28 cellular contexts compared by ENCODE assay signal in genomic region chr10:17470246-17470645, GRCh38. TPM values are rescaled to one million over a fixed set of nuclear protein-coding genes. Genes with fewer than 3 reads are reported as not detected.
"Had no signal": no experiment of that assay in that cellular context is flagged by ENCODE, and none has a peak within 500 bp of the region (broad histone marks: within the 10 kb centered on the region; RNA-seq: fewer than 3 reads in every experiment).

No MANE protein-coding gene starts in this region.

- H3K9me3 ChIP-seq: colonic mucosa, esophagus muscularis mucosa, esophagus squamous epithelium, gastrocnemius medialis, gastroesophageal sphincter, heart left ventricle, heart right ventricle had no signal

- H3K27me3 ChIP-seq: colonic mucosa, foreskin keratinocyte, gastrocnemius medialis had no signal

- FAIRE-seq: colon, endometrium, endothelial cell of umbilical vein, frontal cortex had no signal

- H3K36me3 ChIP-seq: colonic mucosa, esophagus muscularis mucosa, esophagus squamous epithelium, gastrocnemius medialis, gastroesophageal sphincter, heart left ventricle, heart right ventricle had no signal

- ATAC-seq: effector memory CD8-positive, alpha-beta T cell; esophagus mucosa; foreskin keratinocyte; gastrocnemius medialis; gastroesophageal sphincter; heart left ventricle; heart right ventricle had no signal

- DNase-seq: colonic mucosa; cortex of kidney; dermis blood vessel endothelial cell; dorsolateral prefrontal cortex; effector CD4-positive, alpha-beta T cell; effector CD8-positive, alpha-beta T cell; effector memory CD4-positive, alpha-beta T cell; effector memory CD8-positive, alpha-beta T cell; endodermal cell; esophagus squamous epithelium; foreskin fibroblast; foreskin keratinocyte; foreskin melanocyte; gastrocnemius medialis; glutamatergic neuron; head of caudate nucleus; heart left ventricle; heart right ventricle had no signal

- H3K27ac ChIP-seq: colonic mucosa, coronary artery, dorsolateral prefrontal cortex, epithelial cell of prostate, esophagus muscularis mucosa, esophagus squamous epithelium, foreskin keratinocyte, gastrocnemius medialis, gastroesophageal sphincter, heart left ventricle, heart right ventricle had no signal

- H3K4me3 ChIP-seq: colonic mucosa, coronary artery, dorsolateral prefrontal cortex, esophagus muscularis mucosa, esophagus squamous epithelium, gastrocnemius medialis, gastroesophageal sphincter, heart left ventricle, heart right ventricle had no signal

- H3K4me1 ChIP-seq: colonic mucosa, esophagus muscularis mucosa, esophagus squamous epithelium, foreskin keratinocyte, gastrocnemius medialis, gastroesophageal sphincter had no signal

RNA-seq across cellular contexts. Expression of gene ST8SIA6, which starts 15.9 kb away (rescaled TPM):
- total RNA-seq: fibroblast of villous mesenchyme had no signal
- polyA plus RNA-seq: foreskin keratinocyte had no signal
